ENCODE assay signal across 17 cellular contexts in the genomic region with DNA sequence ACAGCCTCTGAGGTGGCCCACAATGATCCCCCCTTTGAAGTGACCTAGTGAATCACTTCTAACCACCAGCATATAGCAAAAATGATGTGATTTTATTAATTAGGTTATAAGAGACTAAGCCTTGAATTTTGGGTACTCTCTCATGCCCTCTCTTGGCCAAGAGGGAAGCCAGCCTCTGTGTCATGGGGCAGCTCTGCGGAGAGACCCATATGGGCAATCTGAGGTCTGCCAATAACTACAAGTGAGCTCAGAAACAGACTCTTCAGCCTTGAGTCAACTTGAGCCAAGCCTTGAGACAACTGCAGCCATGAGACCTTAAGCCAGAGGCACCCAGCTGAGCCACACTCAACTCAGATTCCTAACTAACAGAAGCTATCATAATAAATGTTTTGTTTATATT. TPM values are rescaled to one million over a fixed set of nuclear protein-coding genes. Genes with fewer than 3 reads are reported as not detected.
A peak's percentile ranks its signal among the peaks of the same experiment; 100 is the strongest.
DNase-seq lines count a peak whose midpoint lies in the region; ATAC-seq, FAIRE-seq and TF ChIP-seq lines count a peak whose summit lies in the region.
"Had no signal": no experiment of that assay in that cellular context is flagged by ENCODE, and none has a peak within 500 bp of the region (broad histone marks: within the 10 kb centered on the region; RNA-seq: fewer than 3 reads in every experiment).

No MANE protein-coding gene starts in this region.

- no peak overlapping the region for H3K27ac ChIP-seq in AG04450 (ENCODE audit: low read depth, low read length)

- no peak overlapping the region for H3K4me3 ChIP-seq in AG04450 (ENCODE audit: low read depth, low read length)
- no peak overlapping the region for H3K4me3 ChIP-seq in fibroblast of the aortic adventitia (ENCODE audit: low read depth, low read length)
- H3K4me3 ChIP-seq: upper lobe of left lung had no signal

- ATAC-seq in GM21515 (IDR thresholded peaks at IDR 0.05; ENCODE audit: unreplicated experiment): no peak
- ATAC-seq in GM19035 (IDR thresholded peaks at IDR 0.05; ENCODE audit: unreplicated experiment): no peak
- no peak for ATAC-seq in left ventricle myocardium superior
- ATAC-seq: activated naive CD4-positive, alpha-beta T cell treated with anti-CD3 and anti-CD28 coated beads, Interleukin-2, amount 50 U/mL, for 72 hours had no signal

- intact Hi-C loops in left ventricle myocardium superior (cut with micrococcal nuclease): no loop called here

- TF ChIP-seq CTCF in AG04450 (IDR thresholded peaks at IDR 0.05; ENCODE audit: low read depth, low read length): 0 out of 2 replicates have a peak, but pooled peaks have one; percentile 11
- peak; percentile 8 for TF ChIP-seq CTCF in fibroblast of the aortic adventitia (IDR thresholded peaks at IDR 0.05; ENCODE audit: insufficient read depth, low read length)

- no peaks in the 10 kb centered on the region for H3K9me3 ChIP-seq in AG04450 (ENCODE audit: control insufficient read depth, insufficient read depth, low read length)
- H3K9me3 ChIP-seq: upper lobe of left lung had no signal

- no peaks in the 10 kb centered on the region for H3K27me3 ChIP-seq in AG04450 (ENCODE audit: control insufficient read depth, insufficient read depth, low read length)
- H3K27me3 ChIP-seq: upper lobe of left lung had no signal

- DNase-seq in AG04450 (ENCODE audit: low read depth, low spot score): no peak
- DNase-seq in GM19239 (ENCODE audit: insufficient read length, low spot score): no peak
- DNase-seq in RKO (ENCODE audit: low spot score): peak; percentile 18
- DNase-seq in fibroblast of the aortic adventitia (ENCODE audit: low read depth): peak; percentile 9
- DNase-seq in left ventricle myocardium superior: no peak
- DNase-seq in SHP77 (lab: John Stamatoyannopoulos, UW): no peak
- DNase-seq: activated CD4-positive, alpha-beta T cell treated with anti-CD3 and anti-CD28 coated beads for 4 hours; activated T-cell treated with anti-CD3 and anti-CD28 coated beads for 4 hours; caudate nucleus; H9; NCI-H146; NCI-H524 treated with DMSO at 0.1 percent for 48 hours; occipital lobe had no signal

- FAIRE-seq in GM19239 (lab: Jason Lieb, UNC): peak; percentile 48

- POLR2A ChIA-PET in AG04450 (lab: Yijun Ruan, JAX): no interaction called here

- CTCF ChIA-PET in AG04450 (lab: Charles Lee): interaction anchor here (2.2 kb wide), 1 partner anchor 18 kb away, joined by 9 read pairs; no protein-coding TSS in a partner anchor

RNA-seq across cellular contexts. Expression of a gene that starts 45.7 kb away (rescaled TPM):
- 20.9 and 21.9 TPM in 2 replicates for polyA plus RNA-seq in AG04450 (2011; rRNA removed)
- 22.1 and 24.3 TPM in 2 replicates for polyA minus RNA-seq in AG04450 (2011; rRNA and poly(A)+ RNA removed)
- total RNA-seq in fibroblast of the aortic adventitia (ENCODE audit: low replicate concordance) (32.1 and 74.3 TPM in 2 replicates), left ventricle myocardium superior (27.3 TPM)

Comparison
In these comparisons a context has a peak if more than half of its experiments do, and no peak if none do; other contexts are left out.
1. DNase-seq: peak in RKO (single experiment) and fibroblast of the aortic adventitia (single experiment); none in AG04450 (single experiment), GM19239 (single experiment), left ventricle myocardium superior (single experiment) and SHP77 (0 of 2).